In the genomic region with DNA sequence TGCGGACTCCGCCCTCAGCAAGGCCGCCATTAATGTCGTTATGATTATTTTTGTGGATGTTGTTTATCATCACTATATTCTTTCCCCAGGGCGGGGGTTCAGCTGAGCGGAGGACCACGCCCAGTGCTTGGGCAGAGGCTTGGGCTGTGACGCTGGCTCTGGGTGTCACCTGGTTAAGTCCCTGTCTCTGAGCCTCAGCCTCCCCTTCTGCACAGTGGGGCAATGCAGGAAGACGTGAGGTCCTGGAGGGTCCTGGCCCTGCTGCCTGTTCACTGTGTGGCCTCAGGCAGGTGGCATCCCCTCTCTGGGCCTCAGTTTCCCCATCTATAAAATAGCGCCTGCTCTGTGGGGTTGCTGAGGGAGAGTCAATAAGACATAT, we compare ENCODE assay signal across 15 cellular contexts. TPM values are rescaled to one million over a fixed set of nuclear protein-coding genes. Genes with fewer than 3 reads are reported as not detected.
DNase-seq lines count a peak whose midpoint lies in the region; ATAC-seq and TF ChIP-seq lines count a peak whose summit lies in the region.
"Had no signal": no experiment of that assay in that cellular context is flagged by ENCODE, and none has a peak within 500 bp of the region (broad histone marks: within the 10 kb centered on the region; RNA-seq: fewer than 3 reads in every experiment).

No MANE protein-coding gene starts in this region.

- H3K36me3 Mint-ChIP-seq in activated CD4-positive, alpha-beta T cell treated with anti-CD3 and anti-CD28 coated beads, Interleukin-2, amount 10 ng/mL, durations not matched to agents 24 days and 14 days (ENCODE audit: low read depth) = no peaks in the 10 kb centered on the region

- H3K36me3 ChIP-seq in adrenal gland (replicated peaks in 1 of 2) (no peaks in the 10 kb centered on the region), heart right ventricle (peaks cover 0 to 28% (median 0%) of the 10 kb centered on the region in 9 donors), muscle layer of duodenum (ENCODE audit: control insufficient read depth in 1 of 2, insufficient read depth in 2 of 2, low read length in 2 of 2) (no peaks in the 10 kb centered on the region), thyroid gland (no peaks in the 10 kb centered on the region)

- H3K27me3 Mint-ChIP-seq in activated CD4-positive, alpha-beta T cell treated with anti-CD3 and anti-CD28 coated beads, Interleukin-2, amount 10 ng/mL, durations not matched to agents 24 days and 14 days = no peaks in the 10 kb centered on the region
- H3K27me3 Mint-ChIP-seq: activated CD4-positive, alpha-beta memory T cell treated with anti-CD3 and anti-CD28 coated beads for 36 hours; B cell had no signal

- ATAC-seq in heart right ventricle (peak in 6 of 8 donors; percentile 2 to 20 (median 6)), HG03135 (IDR thresholded peaks at IDR 0.05; ENCODE audit: unreplicated experiment) (no peak), HG02759 (IDR thresholded peaks at IDR 0.05; ENCODE audit: unreplicated experiment) (no peak), GM19455 (IDR thresholded peaks at IDR 0.05; ENCODE audit: unreplicated experiment) (no peak)

- H3K27ac Mint-ChIP-seq in activated CD4-positive, alpha-beta T cell treated with anti-CD3 and anti-CD28 coated beads, Interleukin-2, amount 10 ng/mL, durations not matched to agents 24 days and 14 days = no peak overlapping the region
- H3K27ac Mint-ChIP-seq: activated CD4-positive, alpha-beta memory T cell treated with anti-CD3 and anti-CD28 coated beads for 36 hours; B cell; HFFc6 had no signal

- H3K4me3 Mint-ChIP-seq in activated CD4-positive, alpha-beta T cell treated with anti-CD3 and anti-CD28 coated beads, Interleukin-2, amount 10 ng/mL, durations not matched to agents 24 days and 14 days = no peak overlapping the region
- H3K4me3 Mint-ChIP-seq: activated CD4-positive, alpha-beta memory T cell treated with anti-CD3 and anti-CD28 coated beads for 36 hours; B cell; HFFc6 had no signal

- no peaks in the 10 kb centered on the region for H3K9me3 ChIP-seq in adrenal gland (replicated peaks in 1 of 3)
- no peaks in the 10 kb centered on the region for H3K9me3 ChIP-seq in heart right ventricle
- H3K9me3 ChIP-seq in muscle layer of duodenum (ENCODE audit: control insufficient read depth in 1 of 2, low read length in 2 of 2) = no peaks in the 10 kb centered on the region
- no peaks in the 10 kb centered on the region for H3K9me3 ChIP-seq in thyroid gland

- H3K4me1 Mint-ChIP-seq in activated CD4-positive, alpha-beta T cell treated with anti-CD3 and anti-CD28 coated beads, Interleukin-2, amount 10 ng/mL, durations not matched to agents 24 days and 14 days = no peaks in the 10 kb centered on the region
- H3K4me1 Mint-ChIP-seq: B cell had no signal

- H3K27me3 ChIP-seq in adrenal gland (no peaks in the 10 kb centered on the region), heart right ventricle (no peaks in the 10 kb centered on the region), muscle layer of duodenum (ENCODE audit: low read depth, low read length) (no peaks in the 10 kb centered on the region), thyroid gland (no peaks in the 10 kb centered on the region)

- TF ChIP-seq POLR2A in adrenal gland (IDR thresholded peaks at IDR 0.05) (no peak), thyroid gland (IDR thresholded peaks at IDR 0.05) (no peak)

- no peaks in the 10 kb centered on the region for H3K9me3 Mint-ChIP-seq in activated CD4-positive, alpha-beta T cell treated with anti-CD3 and anti-CD28 coated beads, Interleukin-2, amount 10 ng/mL, durations not matched to agents 24 days and 14 days
- H3K9me3 Mint-ChIP-seq: activated CD4-positive, alpha-beta memory T cell treated with anti-CD3 and anti-CD28 coated beads for 36 hours; HFFc6 had no signal

- H3K27ac ChIP-seq in adrenal gland (peak overlapping the region; percentile 20 to 100 (median 92)), heart right ventricle (peak overlapping the region; percentile 65 to 100 (median 90)), muscle layer of duodenum (ENCODE audit: low read length) (peak overlapping the region; percentile 56), thyroid gland (peak overlapping the region; percentile 83 to 99 (median 98))

- TF ChIP-seq CTCF in adrenal gland (IDR thresholded peaks at IDR 0.05) = no peak
- no peak for TF ChIP-seq CTCF in heart right ventricle (IDR thresholded peaks at IDR 0.05)
- TF ChIP-seq CTCF in thyroid gland (IDR thresholded peaks at IDR 0.05) = no peak

- DNase-seq in adrenal gland (no peak), heart right ventricle (no peak), thyroid gland (no peak)
- no peak for DNase-seq in activated CD4-positive, alpha-beta T cell treated with anti-CD3 and anti-CD28 coated beads, Interleukin-2, amount 10 ng/mL, durations not matched to agents 24 days and 14 days
- DNase-seq: activated CD4-positive, alpha-beta memory T cell treated with anti-CD3 and anti-CD28 coated beads for 36 hours; activated gamma-delta T cell treated with Interleukin-2 at 50 U/mL for 16 hours; HFFc6; NCI-H1436 treated with DMSO at 0.1 percent for 48 hours; NCI-H69; stimulated activated CD8-positive, alpha-beta memory T cell treated with anti-CD3 and anti-CD28 coated beads, Interleukin-4, amount 100 ng/mL, for 48 hours had no signal

- 54 to 67% (median 54%) methylated on average over 9 to 10 of the region's 10 CpGs for WGBS in adrenal gland, 4 donors
- 58 to 64% methylated on average over 10 of the region's 10 CpGs for WGBS in heart right ventricle, 2 donors
- 53 to 85% methylated on average over 6 to 9 of the region's 10 CpGs for WGBS in thyroid gland, 2 donors

- intact Hi-C loops in adrenal gland (cut with DNase I) (no loop called here), heart right ventricle (cut with DNase I) (no loop called here), thyroid gland (cut with DNase I) (no loop called here)
- intact Hi-C loops in activated CD4-positive, alpha-beta T cell treated with anti-CD3 and anti-CD28 coated beads, Interleukin-2, amount 10 ng/mL, durations not matched to agents 24 days and 14 days (cut with micrococcal nuclease) = no loop called here

- H3K4me3 ChIP-seq in adrenal gland (peak overlapping the region in 1 of 4 donors; percentile 24), heart right ventricle (peak overlapping the region in 7 of 10 donors; percentile 12 to 44 (median 38)), muscle layer of duodenum (ENCODE audit: low read depth in 1 of 2, low read length in 2 of 2) (peak overlapping the region in 1 of 2 donors; percentile 57), thyroid gland (replicated peaks in 1 of 3) (no peak overlapping the region)

- H3K4me1 ChIP-seq in adrenal gland (replicated peaks in 1 of 2) (peaks cover 36 to 51% of the 10 kb centered on the region in 2 donors), heart right ventricle (peaks cover 11 to 72% (median 50%) of the 10 kb centered on the region in 9 donors), muscle layer of duodenum (ENCODE audit: control insufficient read depth in 1 of 2, insufficient read depth in 2 of 2, low read length in 2 of 2) (peaks cover 15 to 32% of the 10 kb centered on the region in 2 donors), thyroid gland (peaks cover 46 to 63% of the 10 kb centered on the region in 2 donors)

RNA-seq across cellular contexts. Expression of gene NFIC, which starts 32.5 kb away (rescaled TPM):
- total RNA-seq in adrenal gland (100 to 1,000 TPM; 124 to 329 (median 236) TPM), heart right ventricle (100 to 1,000 TPM; 132 to 217 (median 161) TPM), thyroid gland (100 to 1,000 TPM in 3 of 4 donors, 10 to 100 TPM in 1; 76.2 to 183 (median 132) TPM)
- polyA plus RNA-seq in adrenal gland (100 to 1,000 TPM in 1 of 3 donors, 10 to 100 TPM in 2; 34.9 to 154 (median 69.2) TPM), heart right ventricle (100 to 1,000 TPM in 1 of 2 donors, 10 to 100 TPM in 1; 52.3 to 147 TPM)
- total RNA-seq in activated CD4-positive, alpha-beta T cell treated with anti-CD3 and anti-CD28 coated beads, Interleukin-2, amount 10 ng/mL, durations not matched to agents 24 days and 14 days = 16.9 and 19.8 TPM in 2 replicates

Comparison
In these comparisons a context has a peak if more than half of its experiments do, and no peak if none do; other contexts are left out.
1. H3K4me3 ChIP-seq: peak in heart right ventricle (7 of 10); none in thyroid gland (0 of 3).
2. ATAC-seq: peak in heart right ventricle (6 of 8); none in HG03135 (single experiment), HG02759 (single experiment) and GM19455 (single experiment).
3. Peak in every context shown above with its lines, with median percentiles within 50 percentile points of each other: H3K27ac ChIP-seq.